ENCODE assay signal across 28 cellular contexts in the genomic region with DNA sequence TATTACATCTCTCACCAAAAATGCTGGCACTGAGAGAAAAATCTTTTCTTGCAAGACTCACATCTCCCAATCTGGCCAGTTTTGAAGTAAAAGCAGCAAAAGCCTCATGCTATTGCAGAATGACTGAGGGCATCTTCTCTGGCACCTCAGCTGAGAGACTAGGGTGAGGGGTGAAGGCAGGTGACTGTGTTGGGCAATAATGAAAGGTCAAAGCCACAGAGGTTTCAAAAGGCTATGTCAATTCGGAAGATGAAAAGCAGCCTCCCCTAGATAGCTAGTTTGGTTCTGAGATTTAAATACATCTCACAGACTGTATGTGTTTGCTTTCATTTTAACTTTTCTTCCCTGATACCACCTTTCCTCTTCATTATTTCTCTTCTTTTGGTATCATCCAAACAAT.
"Had no signal": no experiment of that assay in that cellular context is flagged by ENCODE, and none has a peak within 500 bp of the region (broad histone marks: within the 10 kb centered on the region; RNA-seq: fewer than 3 reads in every experiment).

No MANE protein-coding gene starts in this region.

- H3K4me3 ChIP-seq: PC-9, SK-N-MC had no signal

- ATAC-seq: activated CD8-positive, alpha-beta memory T cell treated with anti-CD3 and anti-CD28 coated beads, Interleukin-2, amount 10 ng/mL, durations not matched to agents 7 days and 5 days; activated naive CD8-positive, alpha-beta T cell treated with anti-CD3 and anti-CD28 coated beads, Interleukin-2, amount 50 U/mL, for 24 hours had no signal

- H3K36me3 ChIP-seq: WERI-Rb-1 had no signal

- DNase-seq: activated CD4-positive, alpha-beta memory T cell treated with anti-CD3 and anti-CD28 coated beads, Interleukin-2, amount 10 ng/mL, durations not matched to agents 7 days and 5 days; activated CD4-positive, alpha-beta T cell treated with anti-CD3 and anti-CD28 coated beads for 1 hour; activated CD4-positive, alpha-beta T cell treated with anti-CD3 and anti-CD28 coated beads for 48 hours; activated CD4-positive, CD25-positive, alpha-beta regulatory T cell; activated CD8-positive, alpha-beta memory T cell treated with anti-CD3 and anti-CD28 coated beads for 24 hours; activated CD8-positive, alpha-beta memory T cell treated with anti-CD3 and anti-CD28 coated beads, Interleukin-2, amount 10 ng/mL, durations not matched to agents 7 days and 5 days; activated CD8-positive, alpha-beta memory T cell treated with anti-CD3 and anti-CD28 coated beads, Interleukin-2, amount 50 U/mL, for 48 hours; activated effector memory CD4-positive, alpha-beta T cell treated with Interleukin-2 at 50 U/mL for 16 hours; activated naive CD4-positive, alpha-beta T cell treated with anti-CD3 and anti-CD28 coated beads, Interleukin-2, amount 10 ng/mL, durations not matched to agents 7 days and 5 days; activated naive CD8-positive, alpha-beta T cell treated with anti-CD3 and anti-CD28 coated beads, Interleukin-2, amount 50 U/mL, for 24 hours; activated T-cell treated with anti-CD3 and anti-CD28 coated beads, Interleukin-2, amount 50 U/mL, for 48 hours; anterior cingulate cortex; caudate nucleus; cerebellar nuclear complex; NCI-H1105; NCI-H1417 treated with DMSO at 0.1 percent for 48 hours; NCI-H187 treated with DMSO at 0.1 percent for 48 hours; NCI-H2081; NCI-H2171 treated with DMSO at 0.1 percent for 48 hours; NCI-H226; NCI-H446 treated with DMSO at 0.1 percent for 48 hours; NCI-H524; NK-92 treated with Interleukin-12 subunit alpha and Interleukin-12 subunit beta, amount 100 ng/mL, for 24 hours; PC-9; Right ventricle myocardium superior; T1000; WERI-Rb-1 had no signal

- H3K27ac ChIP-seq: PC-9, SK-N-MC, WERI-Rb-1 had no signal
